ENCODE assay signal across 12 cellular contexts in genomic region chr13:34462843-34463242, GRCh38.
A peak's percentile ranks its signal among the peaks of the same experiment; 100 is the strongest.
DNase-seq lines count a peak whose midpoint lies in the region; FAIRE-seq and TF ChIP-seq lines count a peak whose summit lies in the region.
"Had no signal": no experiment of that assay in that cellular context is flagged by ENCODE, and none has a peak within 500 bp of the region (broad histone marks: within the 10 kb centered on the region; RNA-seq: fewer than 3 reads in every experiment).

No MANE protein-coding gene starts in this region.

- H3K36me3 ChIP-seq in adrenal gland (replicated peaks in 1 of 2) (no peaks in the 10 kb centered on the region), smooth muscle cell (ENCODE audit: low read depth) (no peaks in the 10 kb centered on the region), kidney (ENCODE audit: control insufficient read depth in 1 of 2, insufficient read depth in 2 of 2, low read length in 2 of 2) (no peaks in the 10 kb centered on the region), esophagus squamous epithelium (no peaks in the 10 kb centered on the region)

- no peaks in the 10 kb centered on the region for H3F3A ChIP-seq in smooth muscle cell (ENCODE audit: low read depth)

- peak overlapping the region; percentile 43 for H3K9ac ChIP-seq in smooth muscle cell (ENCODE audit: low read depth)
- H3K9ac ChIP-seq in kidney (ENCODE audit: low read length in 2 of 2) = no peak overlapping the region

- H2AFZ ChIP-seq in smooth muscle cell (ENCODE audit: low read depth) = no peak overlapping the region

- H3K27me3 ChIP-seq in adrenal gland = no peaks in the 10 kb centered on the region
- no peaks in the 10 kb centered on the region for H3K27me3 ChIP-seq in smooth muscle cell (ENCODE audit: low read depth)
- no peaks in the 10 kb centered on the region for H3K27me3 ChIP-seq in esophagus squamous epithelium

- 48 to 64% (median 58%) methylated on average over 4 of the region's 4 CpGs for WGBS in adrenal gland, 4 donors
- WGBS in smooth muscle cell (ENCODE audit: low lambda C conversion rate) = 63% methylated on average over 4 of the region's 4 CpGs
- WGBS in esophagus squamous epithelium, 2 donors = 39 to 57% methylated on average over 4 of the region's 4 CpGs

- H3K4me2 ChIP-seq in smooth muscle cell = peak overlapping the region; percentile 43

- intact Hi-C loops in adrenal gland (cut with DNase I) = no loop called here
- intact Hi-C loops in kidney (cut with DNase I) = no loop called here
- intact Hi-C loops in esophagus squamous epithelium (cut with DNase I) = no loop called here

- H3K9me3 ChIP-seq in adrenal gland (replicated peaks in 1 of 3) = no peaks in the 10 kb centered on the region
- H3K9me3 ChIP-seq in smooth muscle cell (replicated peaks; ENCODE audit: low read depth) = no peaks in the 10 kb centered on the region
- no peaks in the 10 kb centered on the region for H3K9me3 ChIP-seq in kidney (ENCODE audit: control insufficient read depth in 1 of 2, low read length in 2 of 2)
- H3K9me3 ChIP-seq in esophagus squamous epithelium = no peaks in the 10 kb centered on the region

- no peak overlapping the region for H3K27ac ChIP-seq in adrenal gland
- peak overlapping the region; percentile 76 for H3K27ac ChIP-seq in smooth muscle cell (ENCODE audit: low read depth)
- no peak overlapping the region for H3K27ac ChIP-seq in kidney (ENCODE audit: low read depth in 2 of 2, low read length in 2 of 2)
- H3K27ac ChIP-seq in esophagus squamous epithelium = no peak overlapping the region
- H3K27ac ChIP-seq: SK-N-MC had no signal

- H3K79me2 ChIP-seq in smooth muscle cell (ENCODE audit: low read depth) = no peaks in the 10 kb centered on the region

- DNase-seq in H54 (ENCODE audit: insufficient read length, low spot score) (peak; percentile 10), adrenal gland (peak in 4 of 7 donors; percentile 6 to 22 (median 14)), glomerular visceral epithelial cell (ENCODE audit: extremely low spot score) (peak; percentile 12), smooth muscle cell (lab: John Stamatoyannopoulos, UW; ENCODE audit: unreplicated experiment) (no peak), C1 segment of cervical spinal cord (lab: John Stamatoyannopoulos, UW) (no peak), NCI-H2029 (lab: John Stamatoyannopoulos, UW) (no peak), kidney (no peak), esophagus squamous epithelium (lab: John Stamatoyannopoulos, UW) (no peak)
- DNase-seq: activated CD4-positive, alpha-beta T cell treated with anti-CD3 and anti-CD28 coated beads for 36 hours; activated effector memory CD4-positive, alpha-beta T cell treated with anti-CD3 and anti-CD28 coated beads, Interleukin-2, amount 50 U/mL, for 16 hours; NCI-H1105 had no signal

- no peak for TF ChIP-seq POLR2A in H54 (IDR thresholded peaks at IDR 0.05; ENCODE audit: low read depth, low read length)
- no peak for TF ChIP-seq POLR2A in adrenal gland (IDR thresholded peaks at IDR 0.05)
- TF ChIP-seq POLR2A in esophagus squamous epithelium (IDR thresholded peaks at IDR 0.05) = no peak

- no peak for TF ChIP-seq CTCF in adrenal gland (IDR thresholded peaks at IDR 0.05)
- TF ChIP-seq CTCF in smooth muscle cell (IDR thresholded peaks at IDR 0.05; ENCODE audit: borderline replicate concordance, insufficient read depth, poor library complexity, severe bottlenecking) = no peak
- no peak for TF ChIP-seq CTCF in kidney (IDR thresholded peaks at IDR 0.05; ENCODE audit: borderline replicate concordance, extremely low read depth, insufficient read depth)
- no peak for TF ChIP-seq CTCF in esophagus squamous epithelium (IDR thresholded peaks at IDR 0.05)

- H3K4me3 ChIP-seq in adrenal gland (no peak overlapping the region), smooth muscle cell (no peak overlapping the region), kidney (ENCODE audit: low read length in 2 of 2) (no peak overlapping the region), esophagus squamous epithelium (no peak overlapping the region)
- H3K4me3 ChIP-seq: SK-N-MC had no signal

- no peaks in the 10 kb centered on the region for H4K20me1 ChIP-seq in smooth muscle cell (ENCODE audit: low read depth)

- H3K4me1 ChIP-seq in adrenal gland (replicated peaks in 1 of 2) (no peaks in the 10 kb centered on the region), smooth muscle cell (ENCODE audit: low read depth) (no peaks in the 10 kb centered on the region), kidney (ENCODE audit: control insufficient read depth in 1 of 2, insufficient read depth in 1 of 2, low read depth in 1 of 2, low read length in 2 of 2) (no peaks in the 10 kb centered on the region), esophagus squamous epithelium (peaks cover 0 to 17% (median 12%) of the 10 kb centered on the region in 3 donors)

- FAIRE-seq in H54 (lab: Jason Lieb, UNC) (peak; percentile 30), kidney (lab: Jason Lieb, UNC) (no peak)

Comparison
In these comparisons a context has a peak if more than half of its experiments do, and no peak if none do; other contexts are left out.
1. DNase-seq: peak in H54 (single experiment), adrenal gland (4 of 7) and glomerular visceral epithelial cell (single experiment); none in smooth muscle cell (single experiment), C1 segment of cervical spinal cord (0 of 14), NCI-H2029 (single experiment), kidney (single experiment) and esophagus squamous epithelium (single experiment).